In genomic region chr12:6532927-6533652, GRCh38 we compare ENCODE assay signal across 8 cellular contexts. TPM values are rescaled to one million over a fixed set of nuclear protein-coding genes. Genes with fewer than 3 reads are reported as not detected.
A peak's percentile ranks its signal among the peaks of the same experiment; 100 is the strongest.
DNase-seq lines count a peak whose midpoint lies in the region; ATAC-seq and TF ChIP-seq lines count a peak whose summit lies in the region.

No MANE protein-coding gene starts in this region.

- H3K36me3 ChIP-seq in OCI-LY3 (replicated peaks; ENCODE audit: low read depth, low read length) (peaks cover 68% of the 10 kb centered on the region), right atrium auricular region (peaks cover 55% of the 10 kb centered on the region)

- ATAC-seq in GM18909 (IDR thresholded peaks at IDR 0.05; ENCODE audit: poor library complexity, unreplicated experiment) (peak; percentile 17), HG03571 (IDR thresholded peaks at IDR 0.05; ENCODE audit: unreplicated experiment) (peak; percentile 6), GM18873 (IDR thresholded peaks at IDR 0.05; ENCODE audit: low FRiP score, unreplicated experiment) (no peak)

- peak in 55 of 58 donors; percentile 57 to 94 (median 83) for DNase-seq in anterior cingulate cortex (lab: John Stamatoyannopoulos, UW)
- peak; percentile 79 for DNase-seq in right atrium auricular region (ENCODE audit: low spot score)
- peak; percentile 91 for DNase-seq in pons (ENCODE audit: low spot score)

- H3K27me3 ChIP-seq in OCI-LY3 (ENCODE audit: low read depth, low read length) (no peaks in the 10 kb centered on the region), right atrium auricular region (no peaks in the 10 kb centered on the region)

- H3K9ac ChIP-seq in OCI-LY3 (ENCODE audit: low read length): peak overlapping the region; percentile 98

- H3K4me3 ChIP-seq in OCI-LY3 (ENCODE audit: low read length) (peak overlapping the region; percentile 88), right atrium auricular region (peak overlapping the region; percentile 84 to 97)

- H3K4me1 ChIP-seq in OCI-LY3 (ENCODE audit: low read length) (peaks cover 32% of the 10 kb centered on the region), right atrium auricular region (peaks cover 0 to 57% of the 10 kb centered on the region in 2 donors)

- H4K20me1 ChIP-seq in OCI-LY3 (ENCODE audit: insufficient read depth, low read length): peaks cover 27% of the 10 kb centered on the region

- TF ChIP-seq CTCF in C4-2B (conservative IDR thresholded peaks at IDR 0.05): no peak
- no peak for TF ChIP-seq CTCF in OCI-LY3 (IDR thresholded peaks at IDR 0.05; ENCODE audit: low read depth, low read length)
- no peak for TF ChIP-seq CTCF in right atrium auricular region (IDR thresholded peaks at IDR 0.05)

- H3K9me3 ChIP-seq in OCI-LY3 (ENCODE audit: insufficient read depth, low read length) (no peaks in the 10 kb centered on the region), right atrium auricular region (no peaks in the 10 kb centered on the region)

- H3K4me2 ChIP-seq in OCI-LY3 (ENCODE audit: low read length): peak overlapping the region; percentile 98

- H2AFZ ChIP-seq in OCI-LY3 (ENCODE audit: low read depth, low read length): peak overlapping the region; percentile 65

- H3K27ac ChIP-seq in C4-2B: peak overlapping the region; percentile 97
- peak overlapping the region; percentile 85 for H3K27ac ChIP-seq in OCI-LY3 (ENCODE audit: low read length)
- peak overlapping the region; percentile 97 to 99 for H3K27ac ChIP-seq in right atrium auricular region

- peaks cover 47% of the 10 kb centered on the region for H3K79me2 ChIP-seq in OCI-LY3 (ENCODE audit: low read length)

RNA-seq across cellular contexts. Expression of gene GAPDH, which starts 1.2 kb away (rescaled TPM):
- total RNA-seq in right atrium auricular region: 1,000 to 10,000 TPM; 4,693 to 5,476 TPM

RNA-seq across cellular contexts. Expression of gene IFFO1, which starts 22.8 kb away (rescaled TPM):
- 10 to 100 TPM; 12.3 to 13.2 TPM for total RNA-seq in right atrium auricular region

RNA-seq across cellular contexts. Expression of gene NOP2, which starts 35.0 kb away (rescaled TPM):
- total RNA-seq in right atrium auricular region: 10 to 100 TPM; 17.7 to 17.9 TPM

RNA-seq across cellular contexts. Expression of gene NCAPD2, which starts 39.2 kb away (rescaled TPM):
- total RNA-seq in right atrium auricular region: 10 to 100 TPM; 11.6 to 53.5 TPM

RNA-seq across cellular contexts. Expression of gene MRPL51, which starts 40.0 kb away (rescaled TPM):
- 100 to 1,000 TPM in 1 of 2 donors, 10 to 100 TPM in 1; 87.7 to 104 TPM for total RNA-seq in right atrium auricular region
